Comparison of ENCODE assay signal across 14 cellular contexts in genomic region chr7:8178353-8178752, GRCh38.
DNase-seq lines count a peak whose midpoint lies in the region; ATAC-seq, FAIRE-seq and TF ChIP-seq lines count a peak whose summit lies in the region.
"Had no signal": no experiment of that assay in that cellular context is flagged by ENCODE, and none has a peak within 500 bp of the region (broad histone marks: within the 10 kb centered on the region; RNA-seq: fewer than 3 reads in every experiment).

No MANE protein-coding gene starts in this region.

- intact Hi-C loops in Right ventricle myocardium superior (cut with DNase I) (no loop called here), right cardiac atrium (cut with DNase I) (no loop called here), dorsolateral prefrontal cortex (cut with DNase I) (no loop called here)

- H3K27me3 ChIP-seq in right cardiac atrium (ENCODE audit: control insufficient read depth, insufficient read depth) (no peaks in the 10 kb centered on the region), dorsolateral prefrontal cortex (no peaks in the 10 kb centered on the region)
- H3K27me3 ChIP-seq: stomach had no signal

- ATAC-seq in Right ventricle myocardium superior (ENCODE audit: poor library complexity) (peak; percentile 38), right cardiac atrium (no peak), HG03095 (IDR thresholded peaks at IDR 0.05; ENCODE audit: unreplicated experiment) (no peak), HG02623 (IDR thresholded peaks at IDR 0.05; ENCODE audit: unreplicated experiment) (no peak)

- H3K4me1 ChIP-seq in right cardiac atrium (ENCODE audit: control insufficient read depth, insufficient read depth, low read length) = peaks cover 2% of the 10 kb centered on the region

- H3K27ac ChIP-seq in right cardiac atrium (ENCODE audit: low read length) (no peak overlapping the region), dorsolateral prefrontal cortex (peak overlapping the region in 50 of 59 donors; percentile 10 to 81 (median 63))
- H3K27ac ChIP-seq: VCaP had no signal

- TF ChIP-seq CTCF in dorsolateral prefrontal cortex (IDR thresholded peaks at IDR 0.05 in 54 of 56, conservative IDR thresholded peaks at IDR 0.05 in 2 of 56; ENCODE audit: low read depth in 1 of 56, partially characterized antibody in 56 of 56) = no peak

- H3K4me3 ChIP-seq in right cardiac atrium (ENCODE audit: low read length) (no peak overlapping the region), dorsolateral prefrontal cortex (no peak overlapping the region)
- H3K4me3 ChIP-seq: stomach had no signal

- no peak for DNase-seq in Right ventricle myocardium superior
- no peak for DNase-seq in right cardiac atrium
- no peak for DNase-seq in RCC 7860 (ENCODE audit: low spot score)
- DNase-seq in dorsolateral prefrontal cortex = no peak
- no peak for DNase-seq in ecto neural progenitor cell (ENCODE audit: low spot score)
- DNase-seq in HK-2 (ENCODE audit: unreplicated experiment) = no peak
- DNase-seq: activated effector memory CD4-positive, alpha-beta T cell treated with anti-CD3 and anti-CD28 coated beads, Interleukin-2, amount 50 U/mL, for 16 hours; NCI-H1417; NCI-H524; SHP77; stomach had no signal

- H3K9me3 ChIP-seq in right cardiac atrium (ENCODE audit: control insufficient read depth, low read length) = no peaks in the 10 kb centered on the region
- H3K9me3 ChIP-seq: stomach had no signal

- FAIRE-seq in RCC 7860 (lab: Jason Lieb, UNC) = peak; percentile 54
